In genomic region chr20:57346477-57346876, GRCh38 we compare ENCODE assay signal across 8 cellular contexts. TPM values are rescaled to one million over a fixed set of nuclear protein-coding genes. Genes with fewer than 3 reads are reported as not detected.
DNase-seq lines count a peak whose midpoint lies in the region; ATAC-seq, FAIRE-seq and TF ChIP-seq lines count a peak whose summit lies in the region.

No MANE protein-coding gene starts in this region.

- H3K4me3 Mint-ChIP-seq in CD4-positive, CD25-positive, alpha-beta regulatory T cell: peak overlapping the region in 1 of 4 donors; percentile 47
- no peak overlapping the region for H3K4me3 Mint-ChIP-seq in stimulated activated naive B cell treated with anti-CD40 and anti-IgM and Interleukin-4, amounts not matched to agents 10 μg/mL and 1 μg/mL and 100 μg/mL, for 72 hours

- peaks cover 23% of the 10 kb centered on the region for H3K27me3 Mint-ChIP-seq in CD4-positive, CD25-positive, alpha-beta regulatory T cell
- peaks cover 19 to 21% of the 10 kb centered on the region in 2 donors for H3K27me3 Mint-ChIP-seq in stimulated activated naive B cell treated with anti-CD40 and anti-IgM and Interleukin-4, amounts not matched to agents 10 μg/mL and 1 μg/mL and 100 μg/mL, for 72 hours

- peak; percentile 35 to 44 for ATAC-seq in CD4-positive, CD25-positive, alpha-beta regulatory T cell (ENCODE audit: low read depth in 2 of 2)
- peak in 1 of 2 donors; percentile 54 for ATAC-seq in stimulated activated naive B cell treated with anti-CD40 and anti-IgM and Interleukin-4, amounts not matched to agents 10 μg/mL and 1 μg/mL and 100 μg/mL, for 72 hours (replicated peaks)
- ATAC-seq in HG03520 (IDR thresholded peaks at IDR 0.05; ENCODE audit: unreplicated experiment): no peak

- H3K9me3 ChIP-seq in CD4-positive, CD25-positive, alpha-beta regulatory T cell (ENCODE audit: control insufficient read depth in 2 of 2, low read length in 2 of 2): no peaks in the 10 kb centered on the region

- no peak overlapping the region for H3K4me3 ChIP-seq in CD4-positive, CD25-positive, alpha-beta regulatory T cell (ENCODE audit: low read depth, low read length)

- no peak overlapping the region for H3K27ac ChIP-seq in CD4-positive, CD25-positive, alpha-beta regulatory T cell (ENCODE audit: insufficient read depth, low read length, poor library complexity, severe bottlenecking)

- H3K36me3 Mint-ChIP-seq in CD4-positive, CD25-positive, alpha-beta regulatory T cell: no peaks in the 10 kb centered on the region
- H3K36me3 Mint-ChIP-seq in stimulated activated naive B cell treated with anti-CD40 and anti-IgM and Interleukin-4, amounts not matched to agents 10 μg/mL and 1 μg/mL and 100 μg/mL, for 72 hours: no peaks in the 10 kb centered on the region

- no peak overlapping the region for H3K27ac Mint-ChIP-seq in CD4-positive, CD25-positive, alpha-beta regulatory T cell
- H3K27ac Mint-ChIP-seq in stimulated activated naive B cell treated with anti-CD40 and anti-IgM and Interleukin-4, amounts not matched to agents 10 μg/mL and 1 μg/mL and 100 μg/mL, for 72 hours: no peak overlapping the region

- no peaks in the 10 kb centered on the region for H3K4me1 ChIP-seq in CD4-positive, CD25-positive, alpha-beta regulatory T cell (ENCODE audit: control insufficient read depth, insufficient read depth, low read length, poor library complexity, severe bottlenecking)

- peak; percentile 34 to 64 (median 47) for DNase-seq in CD4-positive, CD25-positive, alpha-beta regulatory T cell
- DNase-seq in HEK293T (ENCODE audit: extremely low spot score) (peak; percentile 49), NCI-H82 treated with DMSO at 0.1 percent for 48 hours (lab: John Stamatoyannopoulos, UW; ENCODE audit: unreplicated experiment) (peak; percentile 40), myocyte (ENCODE audit: low read depth) (peak; percentile 71)
- peak; percentile 28 to 55 for DNase-seq in activated CD8-positive, alpha-beta memory T cell treated with anti-CD3 and anti-CD28 coated beads for 1 hour (ENCODE audit: extremely low read depth in 1 of 2, low read depth in 1 of 2)
- peak; percentile 34 for DNase-seq in stimulated activated naive B cell treated with anti-CD40 and anti-IgM and Interleukin-4, amounts not matched to agents 10 μg/mL and 1 μg/mL and 100 μg/mL, for 72 hours

- CTCF ChIA-PET in HEK293T (lab: Yijun Ruan, JAX): interaction anchor here (0.6 to 1.8 kb wide), 10 partner anchors 9 to 286 kb away, joined by 3 to 15 read pairs (median 3); no protein-coding TSS in a partner anchor

- POLR2A ChIA-PET in HEK293T (lab: Yijun Ruan, JAX): no interaction called here

- peaks cover 0 to 11% (median 3%) of the 10 kb centered on the region in 4 donors for H3K4me1 Mint-ChIP-seq in CD4-positive, CD25-positive, alpha-beta regulatory T cell
- H3K4me1 Mint-ChIP-seq in stimulated activated naive B cell treated with anti-CD40 and anti-IgM and Interleukin-4, amounts not matched to agents 10 μg/mL and 1 μg/mL and 100 μg/mL, for 72 hours: no peaks in the 10 kb centered on the region

- peak; percentile 90 for FAIRE-seq in endometrium (lab: Jason Lieb, UNC)

- H3K36me3 ChIP-seq in CD4-positive, CD25-positive, alpha-beta regulatory T cell (ENCODE audit: control insufficient read depth, insufficient read depth, low read length): no peaks in the 10 kb centered on the region

- peaks cover 0 to 2% (median 0%) of the 10 kb centered on the region in 7 donors for H3K9me3 Mint-ChIP-seq in CD4-positive, CD25-positive, alpha-beta regulatory T cell
- H3K9me3 Mint-ChIP-seq in stimulated activated naive B cell treated with anti-CD40 and anti-IgM and Interleukin-4, amounts not matched to agents 10 μg/mL and 1 μg/mL and 100 μg/mL, for 72 hours: no peaks in the 10 kb centered on the region

- peaks cover 21% of the 10 kb centered on the region for H3K27me3 ChIP-seq in CD4-positive, CD25-positive, alpha-beta regulatory T cell (ENCODE audit: control insufficient read depth, insufficient read depth, low read length)

TF ChIP-seq in HEK293T, 16 proteins besides CTCF, POLR2A, EP300 and RAD21:
- TF ChIP-seq SUZ12 (IDR thresholded peaks at IDR 0.05): no peak
- TF ChIP-seq CTBP1 (IDR thresholded peaks at IDR 0.05; ENCODE audit: borderline replicate concordance): no peak
- no peak for TF ChIP-seq ZNF384 (IDR thresholded peaks at IDR 0.05)
- TF ChIP-seq NFRKB (IDR thresholded peaks at IDR 0.05): no peak

RNA-seq across cellular contexts. Expression of gene RAE1, which starts 4.6 kb away (rescaled TPM):
- total RNA-seq in CD4-positive, CD25-positive, alpha-beta regulatory T cell: 33.0 TPM
- polyA plus RNA-seq in CD4-positive, CD25-positive, alpha-beta regulatory T cell: 10 to 100 TPM; 34.5 to 52.1 (median 42.8) TPM
- 22.1 and 28.2 TPM in 2 replicates for total RNA-seq in myocyte
- polyA plus RNA-seq in myocyte (2012): 28.0 TPM

RNA-seq across cellular contexts. Expression of gene SPO11, which starts 16.9 kb away (rescaled TPM):
- total RNA-seq in CD4-positive, CD25-positive, alpha-beta regulatory T cell: not detected
- not detected for polyA plus RNA-seq in CD4-positive, CD25-positive, alpha-beta regulatory T cell
- not detected in 2 replicates for total RNA-seq in myocyte
- polyA plus RNA-seq in myocyte (2012): not detected

RNA-seq across cellular contexts. Expression of gene RBM38, which starts 44.7 kb away (rescaled TPM):
- 322 TPM for total RNA-seq in CD4-positive, CD25-positive, alpha-beta regulatory T cell
- 100 to 1,000 TPM in 2 of 4 donors, 10 to 100 TPM in 2; 71.9 to 163 (median 102) TPM for polyA plus RNA-seq in CD4-positive, CD25-positive, alpha-beta regulatory T cell
- 8.7 and 11.6 TPM in 2 replicates for total RNA-seq in myocyte
- 7.2 TPM for polyA plus RNA-seq in myocyte (2012)

Comparison
In these comparisons a context has a peak if more than half of its experiments do, and no peak if none do; other contexts are left out.
1. RNA of gene RBM38, which starts 44.7 kb away (total RNA-seq): 322 TPM in CD4-positive, CD25-positive, alpha-beta regulatory T cell (single experiment); 8.7 to 11.6 TPM in myocyte; every median in the first group is over 10 times any median in the second.
2. Peak in every context shown above with its lines, with median percentiles within 50 percentile points of each other: DNase-seq.